8 cellular contexts compared by ENCODE assay signal in the genomic region with DNA sequence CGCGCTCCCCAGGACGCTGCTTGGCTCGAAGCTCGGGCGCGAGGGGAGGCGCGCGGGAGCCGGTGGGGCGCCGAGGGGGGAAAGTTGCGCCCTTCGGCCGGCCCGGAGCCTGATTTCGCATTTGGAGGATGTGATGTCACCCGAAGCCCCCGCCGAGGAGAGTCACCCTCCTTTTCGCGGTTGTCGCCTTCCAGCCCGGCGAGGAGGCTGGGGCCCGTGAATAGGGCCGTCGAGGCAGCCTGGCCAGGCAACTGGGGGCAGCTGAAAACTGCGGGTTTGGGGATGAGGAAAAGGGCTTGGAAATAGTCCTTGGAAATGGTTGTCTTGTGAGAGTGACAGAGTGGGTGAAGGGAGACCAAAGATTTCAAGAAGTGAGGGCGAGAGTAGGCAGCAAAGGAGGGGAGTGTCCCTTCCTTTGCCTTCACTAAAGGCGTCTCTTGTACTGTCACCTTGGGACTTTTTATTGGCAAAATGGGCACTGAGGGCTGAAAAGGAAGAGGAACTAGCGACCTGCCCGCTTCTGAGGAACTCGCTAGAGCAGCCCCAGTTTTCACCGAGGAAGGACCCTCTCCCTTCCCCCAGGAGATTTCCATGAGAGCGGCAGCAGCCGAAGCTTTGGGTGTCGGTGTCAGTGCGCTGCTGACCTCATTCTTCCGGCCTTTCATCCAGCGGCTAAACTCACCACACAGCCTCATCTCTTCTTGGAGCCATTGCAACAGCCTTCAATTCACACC. TPM values are rescaled to one million over a fixed set of nuclear protein-coding genes. Genes with fewer than 3 reads are reported as not detected.
A peak's percentile ranks its signal among the peaks of the same experiment; 100 is the strongest.
DNase-seq lines count a peak whose midpoint lies in the region; ATAC-seq and TF ChIP-seq lines count a peak whose summit lies in the region.
"Had no signal": no experiment of that assay in that cellular context is flagged by ENCODE, and none has a peak within 500 bp of the region (broad histone marks: within the 10 kb centered on the region; RNA-seq: fewer than 3 reads in every experiment).

Gene CD8A (minus strand): TSS at position 86 of the 734 bp plus-strand sequence. CDS start 88 bp downstream, outside the sequence.

- CTCF ChIA-PET in activated CD8-positive, alpha-beta T cell treated with anti-CD3 and anti-CD28 coated beads, Interleukin-2, amount 10 ng/mL, durations not matched to agents 7 days and 5 days (lab: Charles Lee): interaction anchor here (0.9 to 19.7 kb wide), 6 partner anchors 17 to 168 kb away, joined by 3 to 243 read pairs (median 4); no protein-coding TSS in a partner anchor

- ATAC-seq in activated CD8-positive, alpha-beta T cell treated with anti-CD3 and anti-CD28 coated beads, Interleukin-2, amount 10 ng/mL, durations not matched to agents 7 days and 5 days: peak; percentile 41
- ATAC-seq in HG03196 (IDR thresholded peaks at IDR 0.05; ENCODE audit: unreplicated experiment): no peak

- POLR2A ChIA-PET in activated CD8-positive, alpha-beta T cell treated with anti-CD3 and anti-CD28 coated beads, Interleukin-2, amount 10 ng/mL, durations not matched to agents 7 days and 5 days (lab: Charles Lee): interaction anchor here (0.6 to 9.9 kb wide), 15 partner anchors 9 to 754 kb away, joined by 3 to 329 read pairs (median 6); no protein-coding TSS in a partner anchor

- H3K9me3 Mint-ChIP-seq in HFFc6: peaks cover 11% of the 10 kb centered on the region
- peaks cover 6% of the 10 kb centered on the region for H3K9me3 Mint-ChIP-seq in activated CD8-positive, alpha-beta T cell treated with anti-CD3 and anti-CD28 coated beads, Interleukin-2, amount 10 ng/mL, durations not matched to agents 7 days and 5 days (ENCODE audit: insufficient read depth)
- H3K9me3 Mint-ChIP-seq in osteocyte (ENCODE audit: unreplicated experiment): peaks cover 11% of the 10 kb centered on the region

- peaks cover 7% of the 10 kb centered on the region for H3K36me3 Mint-ChIP-seq in HFFc6 (ENCODE audit: low read depth)
- H3K36me3 Mint-ChIP-seq in activated CD8-positive, alpha-beta T cell treated with anti-CD3 and anti-CD28 coated beads, Interleukin-2, amount 10 ng/mL, durations not matched to agents 7 days and 5 days (ENCODE audit: low read depth): peaks cover 66% of the 10 kb centered on the region
- no peaks in the 10 kb centered on the region for H3K36me3 Mint-ChIP-seq in osteocyte (ENCODE audit: unreplicated experiment)

- H3K4me1 Mint-ChIP-seq in HFFc6 (ENCODE audit: low read depth): peaks cover 8% of the 10 kb centered on the region
- peaks cover 63% of the 10 kb centered on the region for H3K4me1 Mint-ChIP-seq in activated CD8-positive, alpha-beta T cell treated with anti-CD3 and anti-CD28 coated beads, Interleukin-2, amount 10 ng/mL, durations not matched to agents 7 days and 5 days (ENCODE audit: low read depth)
- H3K4me1 Mint-ChIP-seq in osteocyte (ENCODE audit: unreplicated experiment): peaks cover 6% of the 10 kb centered on the region

- H3K27me3 Mint-ChIP-seq in HFFc6 (ENCODE audit: insufficient read depth) (peaks cover 62% of the 10 kb centered on the region), osteocyte (ENCODE audit: unreplicated experiment) (peaks cover 83% of the 10 kb centered on the region)
- no peaks in the 10 kb centered on the region for H3K27me3 Mint-ChIP-seq in activated CD8-positive, alpha-beta T cell treated with anti-CD3 and anti-CD28 coated beads, Interleukin-2, amount 10 ng/mL, durations not matched to agents 7 days and 5 days (ENCODE audit: low read depth)

- no peak for DNase-seq in HFFc6
- DNase-seq in activated CD8-positive, alpha-beta T cell treated with anti-CD3 and anti-CD28 coated beads, Interleukin-2, amount 10 ng/mL, durations not matched to agents 7 days and 5 days: peak; percentile 91
- peak; percentile 26 to 49 for DNase-seq in foreskin fibroblast
- peak; percentile 70 to 73 for DNase-seq in stimulated activated CD8-positive, alpha-beta memory T cell treated with anti-CD3 and anti-CD28 coated beads, Interleukin-2, amount 100 ng/mL, for 48 hours (ENCODE audit: low read depth in 2 of 2)
- no peak for DNase-seq in C1 segment of cervical spinal cord (lab: John Stamatoyannopoulos, UW)
- DNase-seq in osteocyte (ENCODE audit: extremely low spot score, unreplicated experiment): no peak

- no peak within 1 kb of the TSS for H3K4me3 ChIP-seq in foreskin fibroblast (ENCODE audit: low read depth in 1 of 2, low read length in 2 of 2)

- H3K27ac Mint-ChIP-seq in HFFc6: no peak within 1 kb of the TSS
- H3K27ac Mint-ChIP-seq in activated CD8-positive, alpha-beta T cell treated with anti-CD3 and anti-CD28 coated beads, Interleukin-2, amount 10 ng/mL, durations not matched to agents 7 days and 5 days: peak within 1 kb of the TSS; percentile 99
- no peak within 1 kb of the TSS for H3K27ac Mint-ChIP-seq in osteocyte (ENCODE audit: unreplicated experiment)

- H3K4me3 Mint-ChIP-seq in HFFc6 (peak within 1 kb of the TSS; percentile 31), osteocyte (ENCODE audit: unreplicated experiment) (no peak within 1 kb of the TSS)
- peak within 1 kb of the TSS; percentile 95 for H3K4me3 Mint-ChIP-seq in activated CD8-positive, alpha-beta T cell treated with anti-CD3 and anti-CD28 coated beads, Interleukin-2, amount 10 ng/mL, durations not matched to agents 7 days and 5 days

- no peak for TF ChIP-seq CTCF in HFFc6 (IDR thresholded peaks at IDR 0.05)
- TF ChIP-seq CTCF in foreskin fibroblast (IDR thresholded peaks at IDR 0.05; ENCODE audit: low read depth, low read length): no peak
- TF ChIP-seq CTCF in osteocyte (IDR thresholded peaks at IDR 0.05): no peak

RNA-seq across cellular contexts. Expression of gene CD8A, which starts in this region (rescaled TPM):
- total RNA-seq in HFFc6 (2021; fragmentation: NEBNext Ultra II Directional; extraction: Animal tissue kit (Norgen Biotek cat#: 25700)): not detected
- total RNA-seq in activated CD8-positive, alpha-beta T cell treated with anti-CD3 and anti-CD28 coated beads, Interleukin-2, amount 10 ng/mL, durations not matched to agents 7 days and 5 days: 100 to 1,000 TPM; 667 to 675 TPM
- not detected in 2 replicates for total RNA-seq in osteocyte
- total RNA-seq: pulmonary artery endothelial cell had no signal

Comparison
In these comparisons a context has a peak if more than half of its experiments do, and no peak if none do; other contexts are left out.
1. RNA of gene CD8A (total RNA-seq): 667 to 675 TPM in activated CD8-positive, alpha-beta T cell treated with anti-CD3 and anti-CD28 coated beads, Interleukin-2, amount 10 ng/mL, durations not matched to agents 7 days and 5 days; not detected in osteocyte and not detected in HFFc6; every median in the first group is over 100 times any median in the second.
2. DNase-seq: peak in activated CD8-positive, alpha-beta T cell treated with anti-CD3 and anti-CD28 coated beads, Interleukin-2, amount 10 ng/mL, durations not matched to agents 7 days and 5 days (single experiment), foreskin fibroblast (2 of 2) and stimulated activated CD8-positive, alpha-beta memory T cell treated with anti-CD3 and anti-CD28 coated beads, Interleukin-2, amount 100 ng/mL, for 48 hours (2 of 2); none in HFFc6 (single experiment), C1 segment of cervical spinal cord (0 of 14) and osteocyte (single experiment).